19 cellular contexts compared by ENCODE assay signal in the genomic region with DNA sequence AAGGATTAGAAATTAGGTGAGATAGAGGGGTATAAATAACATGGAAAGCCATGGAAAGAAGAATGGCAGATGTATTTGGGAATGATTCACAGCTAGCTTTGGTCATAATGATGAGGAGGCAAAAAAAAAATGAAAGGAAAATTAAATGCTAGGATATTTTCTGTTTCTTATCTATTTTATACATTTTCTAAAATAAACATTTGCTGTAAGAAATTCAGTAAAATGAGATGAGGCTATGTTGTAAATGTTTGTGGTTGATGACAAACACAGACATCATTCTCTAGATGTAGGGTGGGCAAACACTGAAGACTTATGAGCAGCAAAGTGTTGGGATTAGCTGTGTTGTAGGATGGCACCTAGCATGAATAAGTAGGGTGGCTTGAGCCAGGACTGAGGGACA.
DNase-seq lines count a peak whose midpoint lies in the region; ATAC-seq and TF ChIP-seq lines count a peak whose summit lies in the region.
"Had no signal": no experiment of that assay in that cellular context is flagged by ENCODE, and none has a peak within 500 bp of the region (broad histone marks: within the 10 kb centered on the region; RNA-seq: fewer than 3 reads in every experiment).

No MANE protein-coding gene starts in this region.

- peaks cover 38% of the 10 kb centered on the region for H3K36me3 Mint-ChIP-seq in T-cell

- no peak overlapping the region for H2AFZ ChIP-seq in ACC112 (ENCODE audit: low read length, unreplicated experiment)

- H3K9me3 Mint-ChIP-seq in T-cell = no peaks in the 10 kb centered on the region
- H3K9me3 Mint-ChIP-seq: activated CD4-positive, alpha-beta memory T cell treated with anti-CD3 and anti-CD28 coated beads, Interleukin-2, amount 10 ng/mL, durations not matched to agents 7 days and 5 days; activated T-helper 1 cell treated with anti-CD3 and anti-CD28 coated beads, Interleukin-12 subunit alpha, Interleukin-12 subunit beta, Interleukin-2, Interleukin-4 antibody, amounts not matched to agents 30 ng/mL and 10 ng/mL and 1 ng/mL, durations not matched to agents 14 hours and 24 hours and 36 hours had no signal

- DNase-seq in EH (ENCODE audit: low read depth) (peak; percentile 77), T-cell (no peak), fibroblast of pulmonary artery (ENCODE audit: low read depth) (peak; percentile 9)
- DNase-seq in effector CD8-positive, alpha-beta T cell (lab: John Stamatoyannopoulos, UW) = no peak
- DNase-seq: activated CD4-positive, alpha-beta memory T cell treated with anti-CD3 and anti-CD28 coated beads, Interleukin-2, amount 10 ng/mL, durations not matched to agents 7 days and 5 days; anterior cingulate cortex; DMS53; heart right ventricle; NCI-H1105 treated with DMSO at 0.1 percent for 48 hours; Peyer's patch; retina; substantia nigra had no signal

- H3K4me3 ChIP-seq in ACC112 (ENCODE audit: low read depth, low read length) (no peak overlapping the region), fibroblast of pulmonary artery (replicated peaks; ENCODE audit: low read depth, low read length) (no peak overlapping the region)
- H3K4me3 ChIP-seq: BLaER1, coronary artery, heart right ventricle, Peyer's patch had no signal

- CTCF ChIA-PET in T-cell (lab: Charles Lee) = no interaction called here

- peaks cover 42 to 66% (median 51%) of the 10 kb centered on the region in 3 donors for H3K4me1 Mint-ChIP-seq in T-cell

- no peak for TF ChIP-seq CTCF in fibroblast of pulmonary artery (IDR thresholded peaks at IDR 0.05; ENCODE audit: low read length, missing control alignments)

- H3K79me2 ChIP-seq in ACC112 (ENCODE audit: control insufficient read depth, insufficient read depth, low read length, unreplicated experiment) = no peaks in the 10 kb centered on the region

- H3K27me3 ChIP-seq in ACC112 (ENCODE audit: insufficient read depth, low read length) = no peaks in the 10 kb centered on the region
- H3K27me3 ChIP-seq: BLaER1, heart right ventricle, Peyer's patch had no signal

- peaks cover 17% of the 10 kb centered on the region for H3K4me1 ChIP-seq in ACC112 (ENCODE audit: control insufficient read depth, insufficient read depth, low read length, unreplicated experiment)
- H3K4me1 ChIP-seq: BLaER1, heart right ventricle, Peyer's patch had no signal

- no peak for ATAC-seq in T-cell (replicated peaks in 1 of 4)
- ATAC-seq in HG02981 (IDR thresholded peaks at IDR 0.05; ENCODE audit: unreplicated experiment) = no peak
- ATAC-seq in HG02678 (IDR thresholded peaks at IDR 0.05; ENCODE audit: unreplicated experiment) = no peak
- no peak for ATAC-seq in GM19395 (IDR thresholded peaks at IDR 0.05; ENCODE audit: unreplicated experiment)
- ATAC-seq: heart right ventricle had no signal

- H3K36me3 ChIP-seq in ACC112 (ENCODE audit: insufficient read depth, low read length) = no peaks in the 10 kb centered on the region
- H3K36me3 ChIP-seq: BLaER1, heart right ventricle, Peyer's patch had no signal

- peak overlapping the region; percentile 52 for H3K27ac ChIP-seq in ACC112 (ENCODE audit: low read depth, low read length)
- H3K27ac ChIP-seq: BLaER1, coronary artery, heart right ventricle, Peyer's patch had no signal

- H3K27ac Mint-ChIP-seq in T-cell = peak overlapping the region; percentile 36 to 66
- H3K27ac Mint-ChIP-seq: activated CD4-positive, alpha-beta memory T cell treated with anti-CD3 and anti-CD28 coated beads, Interleukin-2, amount 10 ng/mL, durations not matched to agents 7 days and 5 days; activated T-helper 1 cell treated with anti-CD3 and anti-CD28 coated beads, Interleukin-12 subunit alpha, Interleukin-12 subunit beta, Interleukin-2, Interleukin-4 antibody, amounts not matched to agents 30 ng/mL and 10 ng/mL and 1 ng/mL, durations not matched to agents 14 hours and 24 hours and 36 hours had no signal

- no peak overlapping the region for H3K4me3 Mint-ChIP-seq in T-cell
- H3K4me3 Mint-ChIP-seq: activated CD4-positive, alpha-beta memory T cell treated with anti-CD3 and anti-CD28 coated beads, Interleukin-2, amount 10 ng/mL, durations not matched to agents 7 days and 5 days; activated T-helper 1 cell treated with anti-CD3 and anti-CD28 coated beads, Interleukin-12 subunit alpha, Interleukin-12 subunit beta, Interleukin-2, Interleukin-4 antibody, amounts not matched to agents 30 ng/mL and 10 ng/mL and 1 ng/mL, durations not matched to agents 14 hours and 24 hours and 36 hours had no signal

- H3K27me3 Mint-ChIP-seq in T-cell = no peaks in the 10 kb centered on the region
- H3K27me3 Mint-ChIP-seq: activated CD4-positive, alpha-beta memory T cell treated with anti-CD3 and anti-CD28 coated beads, Interleukin-2, amount 10 ng/mL, durations not matched to agents 7 days and 5 days had no signal

- POLR2A ChIA-PET in T-cell (lab: Charles Lee) = interaction anchor here in 1 of 2 donors (0.6 kb wide), 1 partner anchor 734 kb away, joined by 3 read pairs; no protein-coding TSS in a partner anchor

Comparison
In these comparisons a context has a peak if more than half of its experiments do, and no peak if none do; other contexts are left out.
1. DNase-seq: peak in EH (single experiment) and fibroblast of pulmonary artery (single experiment); none in T-cell (0 of 34) and effector CD8-positive, alpha-beta T cell (single experiment).